ENCODE assay signal across 9 cellular contexts in the genomic region with DNA sequence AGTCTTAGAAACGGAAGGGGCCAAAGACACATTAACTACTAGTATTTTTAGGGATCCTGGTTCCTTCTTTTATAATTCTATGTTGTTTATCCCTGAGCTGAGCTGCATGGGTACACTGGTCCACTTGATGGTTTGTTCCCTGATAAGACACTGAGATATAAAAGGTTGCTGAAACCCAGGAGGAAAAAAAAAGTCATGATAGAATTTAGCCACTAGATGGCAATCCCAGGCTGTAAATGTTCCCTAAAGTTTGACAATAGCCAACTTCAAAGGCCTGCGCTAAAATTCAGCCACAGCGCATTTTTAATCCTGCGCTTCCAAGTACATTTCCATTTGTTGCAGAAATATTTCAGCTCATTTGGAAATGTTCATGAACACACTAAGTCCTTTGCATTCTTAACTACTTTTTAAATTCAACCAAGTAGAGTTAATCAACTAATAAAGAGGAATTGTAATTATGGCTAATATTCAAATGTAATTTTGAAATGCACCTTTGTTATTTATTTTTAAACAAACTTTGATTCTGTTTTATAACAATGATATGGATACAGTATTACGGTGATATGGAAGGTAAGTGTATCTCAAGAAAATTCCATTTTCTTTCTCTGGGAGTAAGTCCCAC.
DNase-seq lines count a peak whose midpoint lies in the region; ATAC-seq and TF ChIP-seq lines count a peak whose summit lies in the region.
"Had no signal": no experiment of that assay in that cellular context is flagged by ENCODE, and none has a peak within 500 bp of the region (broad histone marks: within the 10 kb centered on the region; RNA-seq: fewer than 3 reads in every experiment).

No MANE protein-coding gene starts in this region.

- TF ChIP-seq EP300 in transverse colon (IDR thresholded peaks at IDR 0.05; ENCODE audit: low read depth): no peak

- no peak overlapping the region for H3K4me3 Mint-ChIP-seq in CD8-positive, alpha-beta T cell
- H3K4me3 Mint-ChIP-seq: IgD-negative memory B cell had no signal

- DNase-seq in CD8-positive, alpha-beta T cell: no peak
- DNase-seq in NCI-H2081 treated with DMSO at 0.1 percent for 48 hours (lab: John Stamatoyannopoulos, UW) (peak; percentile 14), astrocyte of the hippocampus (ENCODE audit: low read depth, low spot score) (peak; percentile 77), iPS-NIHi11 (ENCODE audit: low spot score) (peak; percentile 53), transverse colon (no peak)

- H3K27ac ChIP-seq in CD8-positive, alpha-beta T cell (ENCODE audit: low read depth, low read length): no peak overlapping the region
- H3K27ac ChIP-seq in transverse colon: no peak overlapping the region

- POLR2A ChIA-PET in CD8-positive, alpha-beta T cell (lab: Charles Lee): interaction anchor here (0.6 kb wide), 1 partner anchor 81 kb away, joined by 3 read pairs; no protein-coding TSS in a partner anchor

- H3K4me1 ChIP-seq in CD8-positive, alpha-beta T cell (ENCODE audit: insufficient read depth, low read length): no peaks in the 10 kb centered on the region
- no peaks in the 10 kb centered on the region for H3K4me1 ChIP-seq in transverse colon

- H3K4me1 Mint-ChIP-seq in CD8-positive, alpha-beta T cell (ENCODE audit: low read depth): no peaks in the 10 kb centered on the region

- no peak for ATAC-seq in CD8-positive, alpha-beta T cell
- ATAC-seq in GM19463 (IDR thresholded peaks at IDR 0.05; ENCODE audit: unreplicated experiment) (peak; percentile 51), HG03469 (IDR thresholded peaks at IDR 0.05; ENCODE audit: unreplicated experiment) (no peak), GM19324 (IDR thresholded peaks at IDR 0.05; ENCODE audit: low FRiP score, unreplicated experiment) (no peak)

- H3K27ac Mint-ChIP-seq in CD8-positive, alpha-beta T cell: no peak overlapping the region
- H3K27ac Mint-ChIP-seq: IgD-negative memory B cell had no signal

- no peaks in the 10 kb centered on the region for H3K36me3 Mint-ChIP-seq in CD8-positive, alpha-beta T cell
- H3K36me3 Mint-ChIP-seq: IgD-negative memory B cell had no signal

- CTCF ChIA-PET in CD8-positive, alpha-beta T cell (lab: Charles Lee): no interaction called here

- H3K36me3 ChIP-seq in CD8-positive, alpha-beta T cell (ENCODE audit: insufficient read depth, low read length): no peaks in the 10 kb centered on the region
- no peaks in the 10 kb centered on the region for H3K36me3 ChIP-seq in transverse colon

- no peaks in the 10 kb centered on the region for H3K27me3 Mint-ChIP-seq in CD8-positive, alpha-beta T cell (ENCODE audit: low read depth)
- H3K27me3 Mint-ChIP-seq: IgD-negative memory B cell had no signal

- 32 to 37% methylated on average over 5 of the region's 5 CpGs for WGBS in transverse colon (ENCODE audit: low coverage in 1 of 2), 2 donors

- no peak for TF ChIP-seq POLR2A in transverse colon (IDR thresholded peaks at IDR 0.05)

- no peak overlapping the region for H3K4me3 ChIP-seq in CD8-positive, alpha-beta T cell (ENCODE audit: low read depth, low read length)
- H3K4me3 ChIP-seq in transverse colon: no peak overlapping the region

- intact Hi-C loops in CD8-positive, alpha-beta T cell (cut with DNase I, micrococcal nuclease): loop anchor here (2.0 to 10.0 kb wide), 3 partner anchors 1195 to 1862 kb away; partner anchors contain the start of gene C3orf49 (in 2 of the 2)
- intact Hi-C loops in transverse colon (cut with DNase I; ENCODE audit: low total_unique reads): loop anchor here (1.0 kb wide), 1 partner anchor 10 kb away; no protein-coding TSS in a partner anchor

- no peaks in the 10 kb centered on the region for H3K9me3 Mint-ChIP-seq in CD8-positive, alpha-beta T cell
- H3K9me3 Mint-ChIP-seq: IgD-negative memory B cell had no signal

- peak; percentile 16 for TF ChIP-seq CTCF in CD8-positive, alpha-beta T cell (IDR thresholded peaks at IDR 0.05)
- TF ChIP-seq CTCF in transverse colon (IDR thresholded peaks at IDR 0.05): peak; percentile 54 to 62 (median 58)

- no peaks in the 10 kb centered on the region for H3K27me3 ChIP-seq in CD8-positive, alpha-beta T cell (ENCODE audit: insufficient read depth, low read length)
- H3K27me3 ChIP-seq in transverse colon: no peaks in the 10 kb centered on the region

- in situ Hi-C loops in transverse colon (cut with MboI; ENCODE audit: low pct_ligation_motif_present in 1 of 4, low pct_unique_long_range_greater_than_20kb in 1 of 4, low sequenced_read_pairs in 3 of 4): no loop called here

- H3K9me3 ChIP-seq in CD8-positive, alpha-beta T cell (ENCODE audit: low read length): no peaks in the 10 kb centered on the region
- no peaks in the 10 kb centered on the region for H3K9me3 ChIP-seq in transverse colon

Comparison
In these comparisons a context has a peak if more than half of its experiments do, and no peak if none do; other contexts are left out.
1. DNase-seq: peak in NCI-H2081 treated with DMSO at 0.1 percent for 48 hours (single experiment), astrocyte of the hippocampus (single experiment) and iPS-NIHi11 (single experiment); none in CD8-positive, alpha-beta T cell (0 of 7) and transverse colon (single experiment).